In genomic region chr1:199981584-199981983, GRCh38 we compare ENCODE assay signal across 17 cellular contexts.
"Had no signal": no experiment of that assay in that cellular context is flagged by ENCODE, and none has a peak within 500 bp of the region (broad histone marks: within the 10 kb centered on the region; RNA-seq: fewer than 3 reads in every experiment).

No MANE protein-coding gene starts in this region.

- DNase-seq: colonic mucosa; cortex of kidney; effector CD4-positive, alpha-beta T cell; effector memory CD4-positive, alpha-beta T cell; foreskin keratinocyte; head of caudate nucleus; heart right ventricle; hippocampal formation; left cardiac atrium; left lung; left ventricle myocardium superior; lower lobe of right lung; mesenchymal stem cell; mucosa of descending colon; naive B cell had no signal

- H3K9me3 ChIP-seq: colonic mucosa, esophagus muscularis mucosa, gastroesophageal sphincter, heart right ventricle, left lung, lower lobe of right lung, mucosa of descending colon had no signal

- H3K27ac ChIP-seq: esophagus muscularis mucosa, foreskin keratinocyte, gastroesophageal sphincter, heart right ventricle, left lung, lower lobe of right lung had no signal

- H3K27me3 ChIP-seq: colonic mucosa, esophagus muscularis mucosa, foreskin keratinocyte, gastroesophageal sphincter, left lung had no signal

- H3K4me3 ChIP-seq: colonic mucosa, esophagus muscularis mucosa, gastroesophageal sphincter, heart right ventricle, left lung, lower lobe of right lung, mucosa of descending colon had no signal

- H3K36me3 ChIP-seq: colonic mucosa, esophagus muscularis mucosa, gastroesophageal sphincter, heart right ventricle, left lung, lower lobe of right lung had no signal

- H3K4me1 ChIP-seq: colonic mucosa, foreskin keratinocyte, gastroesophageal sphincter, left lung had no signal
